Comparison of ENCODE assay signal across 21 cellular contexts in genomic region chr5:39009280-39009679, GRCh38.
"Had no signal": no experiment of that assay in that cellular context is flagged by ENCODE, and none has a peak within 500 bp of the region (broad histone marks: within the 10 kb centered on the region; RNA-seq: fewer than 3 reads in every experiment).

No MANE protein-coding gene starts in this region.

- ATAC-seq: Panc1, PC-3, T-cell had no signal

- DNase-seq: KBM-7, MV-4-11, NCI-H1048, NCI-H1105, NCI-H1417, NCI-H1436 treated with DMSO at 0.1 percent for 48 hours, NCI-H1694, NCI-H187 treated with DMSO at 0.1 percent for 48 hours, NCI-H2081, NCI-H2107, NCI-H2227 treated with DMSO at 0.1 percent for 48 hours, NCI-H524 treated with DMSO at 0.1 percent for 48 hours, NCI-H69, NCI-H774, PC-3, SHP77, SK-N-SH, SW 1271, T-cell had no signal

- H3K27ac ChIP-seq: RWPE1 had no signal

- H3K9me3 ChIP-seq: SK-N-SH had no signal

- H3K9ac ChIP-seq: SK-N-SH had no signal

- H3K4me2 ChIP-seq: SK-N-SH had no signal
